Comparison of ENCODE assay signal across 9 cellular contexts in the genomic region with DNA sequence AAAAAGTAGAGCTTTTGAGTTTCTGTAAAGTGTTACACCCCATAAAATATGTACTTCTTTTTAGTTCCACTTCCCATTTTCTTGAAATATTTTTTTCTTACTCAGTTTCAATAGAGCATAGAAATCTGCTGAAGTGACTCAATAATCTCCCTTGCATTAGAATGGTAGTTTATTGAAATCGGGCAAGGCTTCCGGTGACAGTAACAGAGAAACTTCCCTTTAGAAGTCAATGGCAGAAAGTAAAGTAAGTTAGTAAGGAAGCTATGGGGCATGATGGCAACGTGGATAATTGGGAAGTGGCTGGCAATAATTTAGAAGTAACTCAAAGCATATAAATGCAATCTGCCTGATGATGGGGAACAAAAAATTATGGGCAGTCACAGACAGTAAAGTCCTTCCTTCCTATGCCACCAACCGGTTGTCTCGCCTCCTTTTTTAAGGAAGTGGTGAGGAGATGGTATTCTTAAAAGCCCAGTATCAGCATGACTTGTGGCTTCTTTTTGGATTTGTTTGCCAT. TPM values are rescaled to one million over a fixed set of nuclear protein-coding genes. Genes with fewer than 3 reads are reported as not detected.
DNase-seq lines count a peak whose midpoint lies in the region; ATAC-seq and TF ChIP-seq lines count a peak whose summit lies in the region.
"Had no signal": no experiment of that assay in that cellular context is flagged by ENCODE, and none has a peak within 500 bp of the region (broad histone marks: within the 10 kb centered on the region; RNA-seq: fewer than 3 reads in every experiment).

No MANE protein-coding gene starts in this region.

- H3K9ac ChIP-seq in BLaER1, result no peak overlapping the region

- intact Hi-C loops in OCI-LY7 (cut with micrococcal nuclease; ENCODE audit: unreplicated experiment), result loop anchor here (1.0 to 10.0 kb wide), 3 partner anchors 32 to 1017 kb away; a partner anchor contains a TSS

- POLR2A ChIA-PET in OCI-LY7 (lab: Charles Lee), result interaction anchor here (0.9 to 10.7 kb wide), 10 partner anchors 8 to 59 kb away, joined by 3 to 85 read pairs (median 4); a partner anchor contains a TSS

- H3K9me2 ChIP-seq in OCI-LY7 (ENCODE audit: insufficient read depth, low read length), result no peaks in the 10 kb centered on the region

- BruUV-seq in OCI-LY7 (replicated peaks; lab: Mats Ljungman, UMichigan), result no TSS peak

- H3K4me1 ChIP-seq in BLaER1 (peaks cover 31% of the 10 kb centered on the region), OCI-LY7 (ENCODE audit: insufficient read depth, low read length, poor library complexity, severe bottlenecking) (peaks cover 79% of the 10 kb centered on the region), Peyer's patch (no peaks in the 10 kb centered on the region)

- H3K4me2 ChIP-seq in BLaER1 (peak overlapping the region; percentile 64), OCI-LY7 (ENCODE audit: low read length) (peak overlapping the region; percentile 87)

- H3K4me3 ChIP-seq in BLaER1 (no peak overlapping the region), OCI-LY7 (ENCODE audit: low read depth, low read length, poor library complexity, severe bottlenecking) (peak overlapping the region; percentile 58), Peyer's patch (no peak overlapping the region)

- ATAC-seq in GM19328 (IDR thresholded peaks at IDR 0.05; ENCODE audit: unreplicated experiment) (peak; percentile 53), HG03060 (IDR thresholded peaks at IDR 0.05; ENCODE audit: low read depth, unreplicated experiment) (peak; percentile 55)

- no peaks in the 10 kb centered on the region for H3K36me3 ChIP-seq in BLaER1
- H3K36me3 ChIP-seq in OCI-LY7 (ENCODE audit: insufficient read depth, low read length), result peaks cover 80% of the 10 kb centered on the region
- H3K36me3 ChIP-seq in Peyer's patch, result no peaks in the 10 kb centered on the region

- CTCF ChIA-PET in OCI-LY7 (lab: Charles Lee; ENCODE audit: unreplicated experiment), result interaction anchor here (1.1 to 1.8 kb wide), 2 partner anchors 11 to 34 kb away, joined by 3 to 7 read pairs; no protein-coding TSS in a partner anchor

- TF ChIP-seq POLR2A in Peyer's patch (IDR thresholded peaks at IDR 0.05), result no peak

- H3K27ac ChIP-seq in BLaER1 (0 out of 2 replicates have a peak overlapping the region, but pooled peaks have one; percentile 3), OCI-LY7 (ENCODE audit: low read depth, low read length, poor library complexity, severe bottlenecking) (peak overlapping the region; percentile 99), Peyer's patch (peak overlapping the region in 2 of 4 donors; percentile 34 to 49)

- peak overlapping the region; percentile 2; the same call in 1 of the 2 replicates for H2AFZ ChIP-seq in OCI-LY7 (ENCODE audit: low read length)

- DNase-seq in OCI-LY7 (ENCODE audit: low spot score), result peak; percentile 66
- no peak for DNase-seq in mucosa of gallbladder (ENCODE audit: low spot score)
- DNase-seq in NCI-H2081 treated with DMSO at 0.1 percent for 48 hours (lab: John Stamatoyannopoulos, UW), result no peak
- DNase-seq in Peyer's patch, result no peak
- DNase-seq in GM19240 (ENCODE audit: insufficient read length, low spot score), result no peak
- DNase-seq: effector memory CD4-positive, alpha-beta T cell had no signal

- H3K79me2 ChIP-seq in OCI-LY7 (ENCODE audit: insufficient read depth, low read depth, low read length), result peaks cover 65% of the 10 kb centered on the region; the same call in 1 of the 2 replicates

- no peaks in the 10 kb centered on the region for H3K9me3 ChIP-seq in BLaER1
- H3K9me3 ChIP-seq in OCI-LY7 (ENCODE audit: low read length), result no peaks in the 10 kb centered on the region
- no peaks in the 10 kb centered on the region for H3K9me3 ChIP-seq in Peyer's patch

- no peak for TF ChIP-seq CTCF in OCI-LY7 (conservative IDR thresholded peaks at IDR 0.05; ENCODE audit: low read length)
- TF ChIP-seq CTCF in Peyer's patch (IDR thresholded peaks at IDR 0.05), result no peak

- H3K27me3 ChIP-seq in BLaER1, result no peaks in the 10 kb centered on the region
- H3K27me3 ChIP-seq in Peyer's patch, result no peaks in the 10 kb centered on the region

- H4K20me1 ChIP-seq in BLaER1 (no peaks in the 10 kb centered on the region), OCI-LY7 (ENCODE audit: insufficient read depth, low read length) (no peaks in the 10 kb centered on the region)

RNA-seq across cellular contexts. Expression of a gene that starts 7.6 kb away (rescaled TPM):
- 23.8 and 25.4 TPM in 2 replicates for total RNA-seq in OCI-LY7 (2014; rRNA removed; shearing (Covaris generic))
- total RNA-seq in OCI-LY7 (2022), result 29.8 and 38.3 TPM in 2 replicates
- 41.8 TPM for total RNA-seq in mucosa of gallbladder
- 10 to 100 TPM in 1 of 4 donors, 1 to 10 TPM in 3; 3.2 to 35.5 (median 6.8) TPM for total RNA-seq in Peyer's patch

RNA-seq across cellular contexts. Expression of a gene that starts 60.0 kb away (rescaled TPM):
- total RNA-seq in OCI-LY7 (2014; rRNA removed; shearing (Covaris generic)), result 0.08 and 0.73 TPM in 2 replicates
- total RNA-seq in OCI-LY7 (2022) (18.6 and 21.8 TPM in 2 replicates), mucosa of gallbladder (65.8 TPM), Peyer's patch (10 to 100 TPM in 3 of 4 donors, 1 to 10 TPM in 1; 8.8 to 30.3 (median 23.5) TPM)
